ENCODE assay signal across 1 cellular context in genomic region chr1:93275634-93276295, GRCh38.
TF ChIP-seq lines count a peak whose summit lies in the region.

No MANE protein-coding gene starts in this region.

TF ChIP-seq in HepG2, 621 proteins besides CTCF, POLR2A, EP300 and RAD21 (continued from another document):
- peak in 1 of 2 experiments; percentile 41; a peak in 1 of 4 replicates for TF ChIP-seq HMGXB4 (CRISPR knock-in tag; IDR thresholded peaks at IDR 0.05; ENCODE audit: borderline replicate concordance in 1 of 2, low read depth in 1 of 2)
- TF ChIP-seq YY1 (IDR thresholded peaks at IDR 0.05; ENCODE audit: insufficient read depth, insufficient replicate concordance, low read depth, low read length), result peak; percentile 79
- TF ChIP-seq YEATS4 (CRISPR knock-in tag; IDR thresholded peaks at IDR 0.05; ENCODE audit: borderline replicate concordance), result peak; percentile 34; the same call in 1 of the 2 replicates
- TF ChIP-seq, protein P1, sequence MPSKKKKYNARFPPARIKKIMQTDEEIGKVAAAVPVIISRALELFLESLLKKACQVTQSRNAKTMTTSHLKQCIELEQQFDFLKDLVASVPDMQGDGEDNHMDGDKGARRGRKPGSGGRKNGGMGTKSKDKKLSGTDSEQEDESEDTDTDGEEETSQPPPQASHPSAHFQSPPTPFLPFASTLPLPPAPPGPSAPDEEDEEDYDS (CRISPR knock-in tag; IDR thresholded peaks at IDR 0.05), result 0 out of 2 replicates have a peak, but pooled peaks have one; percentile 37
- TF ChIP-seq FOXA3 (CRISPR knock-in tag; IDR thresholded peaks at IDR 0.05), result peak; percentile 35; the same call in 1 of the 2 replicates
- 0 out of 2 replicates have a peak, but pooled peaks have one; percentile 19 for TF ChIP-seq ZSCAN12 (CRISPR knock-in tag; IDR thresholded peaks at IDR 0.05)
- TF ChIP-seq, protein P2, sequence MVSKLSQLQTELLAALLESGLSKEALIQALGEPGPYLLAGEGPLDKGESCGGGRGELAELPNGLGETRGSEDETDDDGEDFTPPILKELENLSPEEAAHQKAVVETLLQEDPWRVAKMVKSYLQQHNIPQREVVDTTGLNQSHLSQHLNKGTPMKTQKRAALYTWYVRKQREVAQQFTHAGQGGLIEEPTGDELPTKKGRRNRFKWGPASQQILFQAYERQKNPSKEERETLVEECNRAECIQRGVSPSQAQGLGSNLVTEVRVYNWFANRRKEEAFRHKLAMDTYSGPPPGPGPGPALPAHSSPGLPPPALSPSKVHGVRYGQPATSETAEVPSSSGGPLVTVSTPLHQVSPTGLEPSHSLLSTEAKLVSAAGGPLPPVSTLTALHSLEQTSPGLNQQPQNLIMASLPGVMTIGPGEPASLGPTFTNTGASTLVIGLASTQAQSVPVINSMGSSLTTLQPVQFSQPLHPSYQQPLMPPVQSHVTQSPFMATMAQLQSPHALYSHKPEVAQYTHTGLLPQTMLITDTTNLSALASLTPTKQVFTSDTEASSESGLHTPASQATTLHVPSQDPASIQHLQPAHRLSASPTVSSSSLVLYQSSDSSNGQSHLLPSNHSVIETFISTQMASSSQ (IDR thresholded peaks at IDR 0.05; ENCODE audit: low read depth), result peak; percentile 71
- TF ChIP-seq, protein P2 (CRISPR knock-in tag; IDR thresholded peaks at IDR 0.05; ENCODE audit: borderline replicate concordance), result peak; percentile 73; the same call in 1 of the 2 replicates
- peak; percentile 85 for TF ChIP-seq PPARG (CRISPR knock-in tag; conservative IDR thresholded peaks at IDR 0.05)
- TF ChIP-seq, protein P3, sequence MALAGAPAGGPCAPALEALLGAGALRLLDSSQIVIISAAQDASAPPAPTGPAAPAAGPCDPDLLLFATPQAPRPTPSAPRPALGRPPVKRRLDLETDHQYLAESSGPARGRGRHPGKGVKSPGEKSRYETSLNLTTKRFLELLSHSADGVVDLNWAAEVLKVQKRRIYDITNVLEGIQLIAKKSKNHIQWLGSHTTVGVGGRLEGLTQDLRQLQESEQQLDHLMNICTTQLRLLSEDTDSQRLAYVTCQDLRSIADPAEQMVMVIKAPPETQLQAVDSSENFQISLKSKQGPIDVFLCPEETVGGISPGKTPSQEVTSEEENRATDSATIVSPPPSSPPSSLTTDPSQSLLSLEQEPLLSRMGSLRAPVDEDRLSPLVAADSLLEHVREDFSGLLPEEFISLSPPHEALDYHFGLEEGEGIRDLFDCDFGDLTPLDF (CRISPR knock-in tag; IDR thresholded peaks at IDR 0.05), result peak; percentile 45; the same call in 1 of the 2 replicates
- TF ChIP-seq THAP11 (CRISPR knock-in tag; IDR thresholded peaks at IDR 0.05), result peak; percentile 37; the same call in 1 of the 2 replicates
- no peak for TF ChIP-seq ZFP36L1 (CRISPR knock-in tag; IDR thresholded peaks at IDR 0.05)
- no peak for TF ChIP-seq MTF2 (CRISPR knock-in tag; IDR thresholded peaks at IDR 0.05; ENCODE audit: borderline replicate concordance)
- TF ChIP-seq TBP (CRISPR knock-in tag; IDR thresholded peaks at IDR 0.05), result no peak
- TF ChIP-seq ZMYM4 (CRISPR knock-in tag; IDR thresholded peaks at IDR 0.05), result peak; percentile 58; the same call in 1 of the 2 replicates
- TF ChIP-seq HNF4G (IDR thresholded peaks at IDR 0.05; ENCODE audit: borderline replicate concordance, low read depth, low read length), result peak; percentile 48; the same call in 1 of the 2 replicates
- TF ChIP-seq HNF4G (CRISPR knock-in tag; IDR thresholded peaks at IDR 0.05; ENCODE audit: borderline replicate concordance, low read depth), result no peak
- TF ChIP-seq SALL1 (CRISPR knock-in tag; IDR thresholded peaks at IDR 0.05), result 0 out of 2 replicates have a peak, but pooled peaks have one; percentile 47
- TF ChIP-seq CC2D1A (CRISPR knock-in tag; IDR thresholded peaks at IDR 0.05), result no peak
- no peak for TF ChIP-seq ZNF780A (CRISPR knock-in tag; IDR thresholded peaks at IDR 0.05)
- peak; percentile 80 for TF ChIP-seq ARID3A (IDR thresholded peaks at IDR 0.05; ENCODE audit: low read depth, low read length)
- no peak for TF ChIP-seq ZNF768 (CRISPR knock-in tag; IDR thresholded peaks at IDR 0.05)
- TF ChIP-seq ZNF644 (CRISPR knock-in tag; IDR thresholded peaks at IDR 0.05; ENCODE audit: low read depth), result peak; percentile 70; the same call in 1 of the 2 replicates
- TF ChIP-seq ZNF512 (CRISPR knock-in tag; IDR thresholded peaks at IDR 0.05), result no peak
- TF ChIP-seq KLF6 (CRISPR knock-in tag; IDR thresholded peaks at IDR 0.05), result no peak
- TF ChIP-seq GATAD2A (CRISPR knock-in tag; IDR thresholded peaks at IDR 0.05), result peak; percentile 64
- 0 out of 2 replicates have a peak, but pooled peaks have one; percentile 52 for TF ChIP-seq MXD4 (CRISPR knock-in tag; IDR thresholded peaks at IDR 0.05)
- no peak for TF ChIP-seq NFKBIZ (CRISPR knock-in tag; IDR thresholded peaks at IDR 0.05)
- no peak for TF ChIP-seq ZNF562 (CRISPR knock-in tag; IDR thresholded peaks at IDR 0.05; ENCODE audit: borderline replicate concordance)
- TF ChIP-seq FOXK1 (CRISPR knock-in tag; IDR thresholded peaks at IDR 0.05; ENCODE audit: borderline replicate concordance, low read depth), result 0 out of 2 replicates have a peak, but pooled peaks have one; percentile 21
- no peak for TF ChIP-seq SOX13 (IDR thresholded peaks at IDR 0.05)
- peak in 1 of 2 experiments; percentile 32; a peak in 2 of 4 replicates for TF ChIP-seq SOX13 (CRISPR knock-in tag; conservative IDR thresholded peaks at IDR 0.05 in 1 of 2, IDR thresholded peaks at IDR 0.05 in 1 of 2)
- peak; percentile 77 for TF ChIP-seq CEBPG (CRISPR knock-in tag; IDR thresholded peaks at IDR 0.05)
- 0 out of 2 replicates have a peak, but pooled peaks have one; percentile 16 for TF ChIP-seq GATAD1 (CRISPR knock-in tag; IDR thresholded peaks at IDR 0.05)
- peak; percentile 48 for TF ChIP-seq KDM6A (CRISPR knock-in tag; IDR thresholded peaks at IDR 0.05; ENCODE audit: low read depth)
- TF ChIP-seq, protein P4, sequence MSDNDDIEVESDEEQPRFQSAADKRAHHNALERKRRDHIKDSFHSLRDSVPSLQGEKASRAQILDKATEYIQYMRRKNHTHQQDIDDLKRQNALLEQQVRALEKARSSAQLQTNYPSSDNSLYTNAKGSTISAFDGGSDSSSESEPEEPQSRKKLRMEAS (IDR thresholded peaks at IDR 0.05), result peak; percentile 23; the same call in 1 of the 2 replicates
